Comparison of ENCODE assay signal across 22 cellular contexts in genomic region chr7:1944619-1945210, GRCh38.
DNase-seq lines count a peak whose midpoint lies in the region; ATAC-seq and TF ChIP-seq lines count a peak whose summit lies in the region.
"Had no signal": no experiment of that assay in that cellular context is flagged by ENCODE, and none has a peak within 500 bp of the region (broad histone marks: within the 10 kb centered on the region; RNA-seq: fewer than 3 reads in every experiment).

No MANE protein-coding gene starts in this region.

- peak overlapping the region; percentile 100 for H3K4me2 ChIP-seq in BLaER1
- H3K4me2 ChIP-seq: smooth muscle cell had no signal

- no peaks in the 10 kb centered on the region for H3K9me3 ChIP-seq in BLaER1
- peaks cover 3% of the 10 kb centered on the region; the same call in 1 of the 2 replicates for H3K9me3 ChIP-seq in HUES6 (ENCODE audit: control insufficient read depth, insufficient read depth, low read depth, low read length)
- no peaks in the 10 kb centered on the region for H3K9me3 ChIP-seq in left ventricle myocardium inferior (replicated peaks)
- H3K9me3 ChIP-seq: esophagus muscularis mucosa, MG63, neutrophil had no signal

- no peak overlapping the region for H3K4me3 Mint-ChIP-seq in neural crest cell
- H3K4me3 Mint-ChIP-seq in activated T-cell treated with anti-CD3 and anti-CD28 coated beads, Interleukin-2, amount 50 U/mL, for 4 hours = no peak overlapping the region
- H3K4me3 Mint-ChIP-seq: activated B cell treated with CpG ODN at 0.5 μM for 24 hours; brain; stimulated activated memory B cell treated with anti-CD40 and anti-IgM and Interleukin-4, amounts not matched to agents 10 μg/mL and 1 μg/mL and 100 μg/mL, for 72 hours had no signal

- TF ChIP-seq CTCF in left ventricle myocardium inferior (IDR thresholded peaks at IDR 0.05; ENCODE audit: borderline replicate concordance) (no peak), neural crest cell (conservative IDR thresholded peaks at IDR 0.05) (no peak)

- H3K27me3 ChIP-seq in BLaER1 = no peaks in the 10 kb centered on the region
- H3K27me3 ChIP-seq in HUES6 (ENCODE audit: control insufficient read depth, insufficient read depth, low read length) = no peaks in the 10 kb centered on the region
- H3K27me3 ChIP-seq in left ventricle myocardium inferior (ENCODE audit: low read depth) = no peaks in the 10 kb centered on the region
- H3K27me3 ChIP-seq: esophagus muscularis mucosa, MG63 had no signal

- H3K27ac ChIP-seq in BLaER1 (peak overlapping the region; percentile 80), HUES6 (ENCODE audit: low read depth, low read length) (0 out of 2 replicates have a peak overlapping the region, but pooled peaks have one; percentile 1), left ventricle myocardium inferior (replicated peaks) (no peak overlapping the region)
- H3K27ac ChIP-seq: esophagus muscularis mucosa, neutrophil had no signal

- no peaks in the 10 kb centered on the region for H3K27me3 Mint-ChIP-seq in neural crest cell (ENCODE audit: low read depth)
- H3K27me3 Mint-ChIP-seq in activated T-cell treated with anti-CD3 and anti-CD28 coated beads, Interleukin-2, amount 50 U/mL, for 4 hours (ENCODE audit: low read depth) = no peaks in the 10 kb centered on the region
- H3K27me3 Mint-ChIP-seq: activated B cell treated with CpG ODN at 0.5 μM for 24 hours; brain; stimulated activated memory B cell treated with anti-CD40 and anti-IgM and Interleukin-4, amounts not matched to agents 10 μg/mL and 1 μg/mL and 100 μg/mL, for 72 hours had no signal

- no peak for ATAC-seq in activated T-cell treated with anti-CD3 and anti-CD28 coated beads, Interleukin-2, amount 50 U/mL, for 4 hours
- ATAC-seq: HCT116; stimulated activated memory B cell treated with anti-CD40 and anti-IgM and Interleukin-4, amounts not matched to agents 10 μg/mL and 1 μg/mL and 100 μg/mL, for 72 hours had no signal

- intact Hi-C loops in left ventricle myocardium inferior (cut with micrococcal nuclease) = no loop called here

- no peaks in the 10 kb centered on the region for H3K9me3 Mint-ChIP-seq in neural crest cell
- H3K9me3 Mint-ChIP-seq in activated T-cell treated with anti-CD3 and anti-CD28 coated beads, Interleukin-2, amount 50 U/mL, for 4 hours = no peaks in the 10 kb centered on the region
- H3K9me3 Mint-ChIP-seq: activated B cell treated with CpG ODN at 0.5 μM for 24 hours; stimulated activated memory B cell treated with anti-CD40 and anti-IgM and Interleukin-4, amounts not matched to agents 10 μg/mL and 1 μg/mL and 100 μg/mL, for 72 hours had no signal

- H3K36me3 Mint-ChIP-seq in neural crest cell (ENCODE audit: low read depth) = no peaks in the 10 kb centered on the region
- no peaks in the 10 kb centered on the region for H3K36me3 Mint-ChIP-seq in activated T-cell treated with anti-CD3 and anti-CD28 coated beads, Interleukin-2, amount 50 U/mL, for 4 hours (ENCODE audit: insufficient read depth)
- H3K36me3 Mint-ChIP-seq: brain; stimulated activated memory B cell treated with anti-CD40 and anti-IgM and Interleukin-4, amounts not matched to agents 10 μg/mL and 1 μg/mL and 100 μg/mL, for 72 hours had no signal

- H3K4me1 ChIP-seq in BLaER1 (peaks cover 93% of the 10 kb centered on the region), HUES6 (ENCODE audit: control insufficient read depth, insufficient read depth, low read length) (peaks cover 27% of the 10 kb centered on the region; the same call in 1 of the 2 replicates), left ventricle myocardium inferior (peaks cover 27% of the 10 kb centered on the region)

- peak; percentile 13 for DNase-seq in left ventricle myocardium inferior
- DNase-seq in neural crest cell (ENCODE audit: low read depth, low spot score) = no peak
- no peak for DNase-seq in stimulated activated CD4-positive, alpha-beta T cell treated with anti-CD3 and anti-CD28 coated beads, Interleukin-4, amount 100 ng/mL, for 24 hours
- no peak for DNase-seq in activated T-cell treated with anti-CD3 and anti-CD28 coated beads, Interleukin-2, amount 50 U/mL, for 4 hours
- no peak for DNase-seq in NCI-H2196 (lab: John Stamatoyannopoulos, UW; ENCODE audit: unreplicated experiment)
- DNase-seq: activated B cell treated with CpG ODN at 0.5 μM for 24 hours; activated CD4-positive, alpha-beta T cell treated with anti-CD3 and anti-CD28 coated beads, Interleukin-2, amount 50 U/mL, for 4 hours; hippocampal formation; MG63; NCI-H1417 treated with DMSO at 0.1 percent for 48 hours; NCI-H2081 treated with DMSO at 0.1 percent for 48 hours; SIG-M5; stimulated activated CD4-positive, alpha-beta T cell treated with anti-CD3 and anti-CD28 coated beads, Interleukin-2, amount 100 ng/mL, for 48 hours; SW 1271 had no signal

- H3K9ac ChIP-seq in BLaER1 (peak overlapping the region; percentile 61), HUES6 (ENCODE audit: low read length) (no peak overlapping the region)

- H3K4me3 ChIP-seq in BLaER1 = peak overlapping the region; percentile 36; the same call in 1 of the 2 replicates
- H3K4me3 ChIP-seq in HUES6 (ENCODE audit: low read depth, low read length) = no peak overlapping the region
- H3K4me3 ChIP-seq in left ventricle myocardium inferior = no peak overlapping the region
- H3K4me3 ChIP-seq: esophagus muscularis mucosa, MG63, smooth muscle cell had no signal

- peaks cover 48% of the 10 kb centered on the region for H3K36me3 ChIP-seq in BLaER1
- peaks cover 2% of the 10 kb centered on the region; the same call in 1 of the 2 replicates for H3K36me3 ChIP-seq in HUES6 (ENCODE audit: control insufficient read depth, insufficient read depth, low read length)
- H3K36me3 ChIP-seq in left ventricle myocardium inferior = no peaks in the 10 kb centered on the region
- H3K36me3 ChIP-seq: MG63, neutrophil had no signal

- H3K4me1 Mint-ChIP-seq in neural crest cell = peaks cover 30% of the 10 kb centered on the region
- peaks cover 44% of the 10 kb centered on the region for H3K4me1 Mint-ChIP-seq in activated T-cell treated with anti-CD3 and anti-CD28 coated beads, Interleukin-2, amount 50 U/mL, for 4 hours (ENCODE audit: low read depth)

- H3K27ac Mint-ChIP-seq in neural crest cell (ENCODE audit: unreplicated experiment) = peak overlapping the region; percentile 87
- H3K27ac Mint-ChIP-seq: activated B cell treated with CpG ODN at 0.5 μM for 24 hours had no signal

- H4K20me1 ChIP-seq in BLaER1 = peaks cover 77% of the 10 kb centered on the region
